ENCODE assay signal across 21 cellular contexts in the genomic region with DNA sequence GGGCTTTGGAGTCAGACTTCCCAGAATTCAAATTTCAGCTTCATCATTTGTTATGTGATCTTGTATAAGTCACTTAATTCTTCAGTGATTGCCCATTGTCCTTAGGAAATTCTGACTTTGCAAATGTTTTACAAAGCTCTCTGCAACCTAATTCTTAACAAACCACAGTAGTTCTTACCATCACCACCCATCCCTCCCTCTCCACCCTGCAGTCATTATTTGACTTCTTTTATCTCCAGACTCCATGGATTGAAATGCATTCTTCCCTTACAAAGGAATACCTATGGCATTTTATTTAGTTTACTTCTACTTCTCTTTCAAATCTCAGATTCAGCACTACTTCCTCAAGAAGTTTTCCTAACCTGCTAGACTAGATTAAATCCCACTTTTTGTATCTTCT.
"Had no signal": no experiment of that assay in that cellular context is flagged by ENCODE, and none has a peak within 500 bp of the region (broad histone marks: within the 10 kb centered on the region; RNA-seq: fewer than 3 reads in every experiment).

No MANE protein-coding gene starts in this region.

- H3K27ac Mint-ChIP-seq: activated CD4-positive, alpha-beta T cell treated with anti-CD3 and anti-CD28 coated beads, Interleukin-2, amount 10 ng/mL, durations not matched to agents 24 days and 14 days; activated T-helper 17 cell treated with anti-CD3 and anti-CD28 coated beads, Interleukin-2, amount 50 U/mL, for 72 hours had no signal

- H3K9me3 Mint-ChIP-seq: activated CD4-positive, alpha-beta T cell treated with anti-CD3 and anti-CD28 coated beads, Interleukin-2, amount 10 ng/mL, durations not matched to agents 24 days and 14 days; activated CD8-positive, alpha-beta T cell treated with anti-CD3 and anti-CD28 coated beads for 36 hours; activated naive CD8-positive, alpha-beta T cell treated with anti-CD3 and anti-CD28 coated beads, Interleukin-2, amount 50 U/mL, for 24 hours; activated T-helper 17 cell treated with anti-CD3 and anti-CD28 coated beads, Interleukin-2, amount 50 U/mL, for 72 hours; naive thymus-derived CD4-positive, alpha-beta T cell had no signal

- H3K4me1 ChIP-seq: right atrium auricular region, thyroid gland had no signal

- H3K36me3 ChIP-seq: thyroid gland had no signal

- H3K4me1 Mint-ChIP-seq: activated CD4-positive, alpha-beta T cell treated with anti-CD3 and anti-CD28 coated beads, Interleukin-2, amount 10 ng/mL, durations not matched to agents 24 days and 14 days; activated naive CD8-positive, alpha-beta T cell treated with anti-CD3 and anti-CD28 coated beads, Interleukin-2, amount 50 U/mL, for 24 hours; activated T-helper 17 cell treated with anti-CD3 and anti-CD28 coated beads, Interleukin-2, amount 50 U/mL, for 72 hours had no signal

- H3K9me3 ChIP-seq: right atrium auricular region, thyroid gland had no signal

- H3K27me3 Mint-ChIP-seq: activated CD4-positive, alpha-beta T cell treated with anti-CD3 and anti-CD28 coated beads, Interleukin-2, amount 10 ng/mL, durations not matched to agents 24 days and 14 days; activated CD8-positive, alpha-beta T cell treated with anti-CD3 and anti-CD28 coated beads for 36 hours; activated naive CD8-positive, alpha-beta T cell treated with anti-CD3 and anti-CD28 coated beads, Interleukin-2, amount 50 U/mL, for 24 hours; activated T-helper 17 cell treated with anti-CD3 and anti-CD28 coated beads, Interleukin-2, amount 50 U/mL, for 72 hours; naive thymus-derived CD4-positive, alpha-beta T cell had no signal

- H3K27me3 ChIP-seq: right atrium auricular region, thyroid gland had no signal

- DNase-seq: activated CD4-positive, alpha-beta T cell treated with anti-CD3 and anti-CD28 coated beads, Interleukin-2, amount 10 ng/mL, durations not matched to agents 24 days and 14 days; activated CD8-positive, alpha-beta T cell treated with anti-CD3 and anti-CD28 coated beads for 36 hours; activated naive CD4-positive, alpha-beta T cell treated with Interleukin-2 at 50 U/mL for 16 hours; activated naive CD8-positive, alpha-beta T cell treated with anti-CD3 and anti-CD28 coated beads, Interleukin-2, amount 50 U/mL, for 24 hours; activated T-cell treated with anti-CD3 and anti-CD28 coated beads, Interleukin-2, amount 50 U/mL, for 1 hour; aorta; head of caudate nucleus; left ventricle myocardium superior; mesenchymal stem cell; naive thymus-derived CD4-positive, alpha-beta T cell; occipital lobe; stimulated activated CD4-positive, alpha-beta T cell treated with anti-CD3 and anti-CD28 coated beads, Interleukin-12 subunit alpha, Interleukin-12 subunit beta, amount 100 ng/mL, for 4 hours; stimulated activated CD4-positive, alpha-beta T cell treated with anti-CD3 and anti-CD28 coated beads, Interleukin-1b, Interleukin-23, amount 100 ng/mL, for 48 hours; stimulated activated CD8-positive, alpha-beta memory T cell treated with anti-CD3 and anti-CD28 coated beads, Interleukin-4, amount 100 ng/mL, for 48 hours; stimulated activated naive CD4-positive, alpha-beta T cell treated with Interleukin-2 at 50 U/mL for 16 hours; T-helper 1 cell; T1000; thyroid gland had no signal

- ATAC-seq: activated CD8-positive, alpha-beta T cell treated with anti-CD3 and anti-CD28 coated beads for 36 hours; activated naive CD8-positive, alpha-beta T cell treated with anti-CD3 and anti-CD28 coated beads, Interleukin-2, amount 50 U/mL, for 24 hours; activated T-helper 17 cell treated with anti-CD3 and anti-CD28 coated beads, Interleukin-2, amount 50 U/mL, for 72 hours; left ventricle myocardium superior; naive thymus-derived CD4-positive, alpha-beta T cell had no signal

- H3K4me3 ChIP-seq: coronary artery, right atrium auricular region, thyroid gland had no signal

- H3K4me3 Mint-ChIP-seq: activated CD4-positive, alpha-beta T cell treated with anti-CD3 and anti-CD28 coated beads, Interleukin-2, amount 10 ng/mL, durations not matched to agents 24 days and 14 days; activated CD8-positive, alpha-beta T cell treated with anti-CD3 and anti-CD28 coated beads for 36 hours; activated naive CD8-positive, alpha-beta T cell treated with anti-CD3 and anti-CD28 coated beads, Interleukin-2, amount 50 U/mL, for 24 hours; activated T-helper 17 cell treated with anti-CD3 and anti-CD28 coated beads, Interleukin-2, amount 50 U/mL, for 72 hours; naive thymus-derived CD4-positive, alpha-beta T cell had no signal

- H3K27ac ChIP-seq: coronary artery, right atrium auricular region, thyroid gland had no signal
